In the genomic region with DNA sequence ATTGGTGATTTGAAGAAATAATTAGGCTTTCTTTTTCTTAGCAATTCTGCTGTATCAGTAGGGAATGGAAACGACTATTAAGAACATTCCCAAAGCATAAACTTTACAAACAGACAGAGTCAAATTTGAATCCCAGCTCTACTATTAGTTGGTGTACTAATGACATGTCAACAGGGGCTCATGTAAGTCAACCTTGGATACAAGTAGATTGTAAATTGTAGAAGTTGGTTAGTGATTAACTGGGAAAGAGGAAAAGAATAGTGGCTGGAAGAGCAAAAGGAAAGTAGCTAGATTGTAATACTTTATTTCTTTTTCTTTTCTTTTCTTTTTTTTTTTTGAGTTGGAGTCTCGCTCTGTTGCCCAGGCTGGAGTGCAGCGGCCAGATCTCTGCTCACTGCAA, we compare ENCODE assay signal across 11 cellular contexts. TPM values are rescaled to one million over a fixed set of nuclear protein-coding genes. Genes with fewer than 3 reads are reported as not detected.
"Had no signal": no experiment of that assay in that cellular context is flagged by ENCODE, and none has a peak within 500 bp of the region (broad histone marks: within the 10 kb centered on the region; RNA-seq: fewer than 3 reads in every experiment).

No MANE protein-coding gene starts in this region.

- H3K9me3 ChIP-seq: HAP-1 had no signal

- FAIRE-seq: H1, H54 had no signal

- ATAC-seq: GM23338, HCT116 had no signal

- H3K4me1 ChIP-seq: HAP-1 had no signal

- H3K4me2 ChIP-seq: GM23338 had no signal

- H3K27ac Mint-ChIP-seq: GM23338, H9, HFFc6 had no signal

- DNase-seq: GM23248, GOT3, H7, H9, HCEC 1CT, HFFc6 had no signal

- H3K36me3 ChIP-seq: HAP-1 had no signal

- H3K4me3 Mint-ChIP-seq: GM23338, H9, HFFc6 had no signal

- H3K9me3 Mint-ChIP-seq: GM23338, H9 had no signal

- H3K27ac ChIP-seq: GM23248 had no signal

- H2AFZ ChIP-seq: GM23248, GM23338 had no signal

- H3K9ac ChIP-seq: GM23248 had no signal

- H3K4me3 ChIP-seq: GM23248, GM23338, HAP-1 had no signal

RNA-seq across cellular contexts. Expression of a gene that starts 38.6 kb away (rescaled TPM):
- total RNA-seq: GM23248 had no signal

RNA-seq across cellular contexts. Expression of a gene that starts 59.7 kb away (rescaled TPM):
- total RNA-seq: GM23248, HFFc6 had no signal
- polyA plus RNA-seq: GM23248 had no signal
